Comparison of ENCODE assay signal across 8 cellular contexts in genomic region chr12:75526655-75527511, GRCh38. TPM values are rescaled to one million over a fixed set of nuclear protein-coding genes. Genes with fewer than 3 reads are reported as not detected.
DNase-seq lines count a peak whose midpoint lies in the region; ATAC-seq and TF ChIP-seq lines count a peak whose summit lies in the region.

No MANE protein-coding gene starts in this region.

- no peak for TF ChIP-seq POLR2A in lower leg skin (IDR thresholded peaks at IDR 0.05)

- no peaks in the 10 kb centered on the region for H3K36me3 Mint-ChIP-seq in natural killer cell

- no peaks in the 10 kb centered on the region for H3K36me3 ChIP-seq in SK-N-SH (replicated peaks in 1 of 2; ENCODE audit: control insufficient read depth in 1 of 2, insufficient read depth in 2 of 2, low read length in 1 of 2)

- H3K9me3 ChIP-seq in SK-N-SH, result no peaks in the 10 kb centered on the region

- no peak overlapping the region; a peak in 1 of 4 replicates for H3K4me3 ChIP-seq in SK-N-SH (ENCODE audit: low read depth in 2 of 2, low read length in 1 of 2)
- H3K4me3 ChIP-seq in epithelial cell of esophagus (ENCODE audit: low read length), result no peak overlapping the region
- H3K4me3 ChIP-seq in lower leg skin (ENCODE audit: low read depth, poor library complexity, severe bottlenecking), result no peak overlapping the region

- no peaks in the 10 kb centered on the region for H3K27me3 ChIP-seq in SK-N-SH (ENCODE audit: insufficient read depth)

- H3K27ac ChIP-seq in C4-2B (no peak overlapping the region), SK-N-SH (ENCODE audit: low read depth in 2 of 2, low read length in 1 of 2) (no peak overlapping the region)

- intact Hi-C loops in natural killer cell (cut with micrococcal nuclease) (loop anchor here (1.0 to 5.0 kb wide), 2 partner anchors 510 to 930 kb away; no protein-coding TSS in a partner anchor), lower leg skin (cut with DNase I; ENCODE audit: low total_unique reads) (loop anchor here (10.0 kb wide), 1 partner anchor 928 kb away; no protein-coding TSS in a partner anchor)

- H3K27me3 Mint-ChIP-seq in natural killer cell (ENCODE audit: low read depth in 2 of 2), result peaks cover 35 to 39% of the 10 kb centered on the region in 2 donors

- POLR2A ChIA-PET in SK-N-SH (lab: Yijun Ruan, JAX), result interaction anchor here (0.6 kb wide), 1 partner anchor 510 kb away, joined by 3 read pairs; no protein-coding TSS in a partner anchor

- no peaks in the 10 kb centered on the region for H3K9me3 Mint-ChIP-seq in natural killer cell

- no peak overlapping the region for H3K27ac Mint-ChIP-seq in natural killer cell

- DNase-seq in NCI-H1105 (lab: John Stamatoyannopoulos, UW), result peak; percentile 64
- peak; percentile 51 for DNase-seq in SK-N-SH
- DNase-seq in epithelial cell of esophagus (ENCODE audit: low read depth), result peak; percentile 59
- no peak for DNase-seq in natural killer cell
- no peak for DNase-seq in lower leg skin (ENCODE audit: low spot score in 2 of 2)

- peak; percentile 73 for TF ChIP-seq CTCF in C4-2B (conservative IDR thresholded peaks at IDR 0.05)
- TF ChIP-seq CTCF in SK-N-SH (IDR thresholded peaks at IDR 0.05), result peak; percentile 84
- TF ChIP-seq CTCF in epithelial cell of esophagus (IDR thresholded peaks at IDR 0.05; ENCODE audit: insufficient read depth, low read depth, low read length, missing control alignments), result peak; percentile 65
- peak; percentile 59 for TF ChIP-seq CTCF in natural killer cell (IDR thresholded peaks at IDR 0.05)
- TF ChIP-seq CTCF in lower leg skin (IDR thresholded peaks at IDR 0.05), result no peak

- no peak overlapping the region for H3K9ac ChIP-seq in SK-N-SH

- peak; percentile 94 for TF ChIP-seq RAD21 in SK-N-SH (IDR thresholded peaks at IDR 0.05; ENCODE audit: low read length)

- 0 out of 2 replicates have a peak overlapping the region, but pooled peaks have one; percentile 25 for H2AFZ ChIP-seq in SK-N-SH (ENCODE audit: low read depth)

- CTCF ChIA-PET in SK-N-SH (lab: Yijun Ruan, JAX), result interaction anchor here (0.6 to 8.6 kb wide), 42 partner anchors 8 to 1060 kb away, joined by 3 to 166 read pairs (median 4); partner anchors contain the start of genes BBS10, KRR1, NAP1L1 and PHLDA1

- 43% methylated on average over 4 of the region's 4 CpGs for WGBS in SK-N-SH (ENCODE audit: low lambda C conversion rate)
- 25 to 30% methylated on average over 4 of the region's 4 CpGs for WGBS in lower leg skin, 2 donors

- H3K4me2 ChIP-seq in SK-N-SH, result no peak overlapping the region

- H3K9me2 ChIP-seq in SK-N-SH, result no peaks in the 10 kb centered on the region

- peak; percentile 95 for ATAC-seq in GM18519 (IDR thresholded peaks at IDR 0.05; ENCODE audit: low FRiP score, unreplicated experiment)
- peak; percentile 97 for ATAC-seq in HG02870 (IDR thresholded peaks at IDR 0.05; ENCODE audit: unreplicated experiment)
- peak in 2 of 3 donors; percentile 32 to 63 for ATAC-seq in natural killer cell

- H3K79me2 ChIP-seq in SK-N-SH (ENCODE audit: insufficient read depth), result no peaks in the 10 kb centered on the region

- no peaks in the 10 kb centered on the region for H3F3A ChIP-seq in SK-N-SH (replicated peaks; ENCODE audit: insufficient read depth)

- H4K20me1 ChIP-seq in SK-N-SH (ENCODE audit: insufficient read depth), result no peaks in the 10 kb centered on the region

- TF ChIP-seq EP300 in SK-N-SH (IDR thresholded peaks at IDR 0.05; ENCODE audit: borderline replicate concordance in 1 of 2, low read depth in 1 of 2, low read length in 1 of 2), result no peak

- H3K4me1 ChIP-seq in SK-N-SH (ENCODE audit: control insufficient read depth in 1 of 2, insufficient read depth in 2 of 2, low read depth in 1 of 2, low read length in 1 of 2), result no peaks in the 10 kb centered on the region; a peak in 1 of 4 replicates

- peaks cover 0 to 4% of the 10 kb centered on the region in 2 donors for H3K4me1 Mint-ChIP-seq in natural killer cell

- no peak overlapping the region for H3K4me3 Mint-ChIP-seq in natural killer cell

TF ChIP-seq in SK-N-SH, 30 proteins besides CTCF, POLR2A, EP300 and RAD21:
- TF ChIP-seq MXI1 (IDR thresholded peaks at IDR 0.05; ENCODE audit: low read depth, low read length) (no peak), GABPA (IDR thresholded peaks at IDR 0.05; ENCODE audit: low read depth) (no peak), RFX5 (IDR thresholded peaks at IDR 0.05; ENCODE audit: low read length) (no peak), SMC3 (IDR thresholded peaks at IDR 0.05; ENCODE audit: low read depth, low read length) (peak; percentile 74), ELF1 (IDR thresholded peaks at IDR 0.05) (no peak)

RNA-seq across cellular contexts. Expression of gene KRR1, which starts 15.5 kb away (rescaled TPM):
- polyA plus RNA-seq in SK-N-SH (2012; rRNA removed), result 13.8 and 16.1 TPM in 2 replicates
- 19.3 and 30.3 TPM in 2 replicates for polyA plus RNA-seq in SK-N-SH (2012; cell fraction: cytosol; rRNA removed)
- 8.8 and 19.2 TPM in 2 replicates for polyA plus RNA-seq in SK-N-SH (2012; cell fraction: nucleus; rRNA removed)
- 100 to 1,000 TPM; 101 to 112 (median 106) TPM for total RNA-seq in natural killer cell
- total RNA-seq in lower leg skin, result 10 to 100 TPM; 21.3 to 52.3 (median 32.0) TPM

RNA-seq across cellular contexts. Expression of gene GLIPR1, which starts 46.3 kb away (rescaled TPM):
- 75.6 and 141 TPM in 2 replicates for polyA plus RNA-seq in SK-N-SH (2012; rRNA removed)
- 90.9 and 104 TPM in 2 replicates for polyA plus RNA-seq in SK-N-SH (2012; cell fraction: cytosol; rRNA removed)
- 70.1 and 139 TPM in 2 replicates for polyA plus RNA-seq in SK-N-SH (2012; cell fraction: nucleus; rRNA removed)
- total RNA-seq in natural killer cell (100 to 1,000 TPM; 106 to 120 (median 115) TPM), lower leg skin (10 to 100 TPM in 1 of 4 donors, 1 to 10 TPM in 3; 2.5 to 12.0 (median 3.8) TPM)

Comparison
In these comparisons a context has a peak if more than half of its experiments do, and no peak if none do; other contexts are left out.
1. CTCF ChIP-seq: peak in C4-2B (single experiment), SK-N-SH (single experiment), epithelial cell of esophagus (single experiment) and natural killer cell (single experiment); none in lower leg skin (0 of 3).
2. DNase-seq: peak in NCI-H1105 (single experiment), SK-N-SH (single experiment) and epithelial cell of esophagus (single experiment); none in natural killer cell (single experiment) and lower leg skin (0 of 2).
3. RNA of gene GLIPR1, which starts 46.3 kb away (total RNA-seq): 106 to 120 TPM in natural killer cell; 2.5 to 12.0 TPM in lower leg skin; every median in the first group is over 4 times any median in the second.
4. Peak in every context shown above with its lines, with median percentiles within 50 percentile points of each other: ATAC-seq.